Comparison of ENCODE assay signal across 9 cellular contexts in genomic region chr20:51525241-51526104, GRCh38. TPM values are rescaled to one million over a fixed set of nuclear protein-coding genes. Genes with fewer than 3 reads are reported as not detected.
DNase-seq lines count a peak whose midpoint lies in the region; ATAC-seq, FAIRE-seq and TF ChIP-seq lines count a peak whose summit lies in the region.
"Had no signal": no experiment of that assay in that cellular context is flagged by ENCODE, and none has a peak within 500 bp of the region (broad histone marks: within the 10 kb centered on the region; RNA-seq: fewer than 3 reads in every experiment).

No MANE protein-coding gene starts in this region.

- no peak for FAIRE-seq in small intestine (lab: Jason Lieb, UNC)
- FAIRE-seq: colon had no signal

- H3K4me1 ChIP-seq in colonic mucosa (no peaks in the 10 kb centered on the region), small intestine (ENCODE audit: control insufficient read depth in 2 of 2, insufficient read depth in 1 of 2, low read depth in 1 of 2, low read length in 1 of 2) (peaks cover 2 to 5% of the 10 kb centered on the region in 2 donors)

- H3K4me3 ChIP-seq in colonic mucosa (no peak overlapping the region), small intestine (ENCODE audit: low read depth in 1 of 2, low read length in 2 of 2) (no peak overlapping the region)

- intact Hi-C loops in colonic mucosa (cut with DNase I) = no loop called here

- no peaks in the 10 kb centered on the region for H3K9me3 Mint-ChIP-seq in T-helper 1 cell treated with Interleukin-12 subunit alpha and Interleukin-12 subunit beta and Interleukin-4 antibody, amounts not matched to agents 30 μg/mL and 1 μg/mL, for 36 hours

- H3K4me3 Mint-ChIP-seq in T-helper 1 cell treated with Interleukin-12 subunit alpha and Interleukin-12 subunit beta and Interleukin-4 antibody, amounts not matched to agents 30 μg/mL and 1 μg/mL, for 36 hours = peak overlapping the region; percentile 81

- H3K27me3 Mint-ChIP-seq in T-helper 1 cell treated with Interleukin-12 subunit alpha and Interleukin-12 subunit beta and Interleukin-4 antibody, amounts not matched to agents 30 μg/mL and 1 μg/mL, for 36 hours (ENCODE audit: low read depth) = no peaks in the 10 kb centered on the region

- DNase-seq in colonic mucosa (peak; percentile 30), small intestine (peak; percentile 16), NCI-H748 treated with DMSO at 0.1 percent for 48 hours (lab: John Stamatoyannopoulos, UW) (no peak), occipital lobe (lab: John Stamatoyannopoulos, UW) (no peak)

- H3K9me3 ChIP-seq in colonic mucosa (no peaks in the 10 kb centered on the region), small intestine (ENCODE audit: control insufficient read depth, low read depth) (no peaks in the 10 kb centered on the region)

- no peak for TF ChIP-seq CTCF in colonic mucosa (IDR thresholded peaks at IDR 0.05)

- H3K36me3 Mint-ChIP-seq in T-helper 1 cell treated with Interleukin-12 subunit alpha and Interleukin-12 subunit beta and Interleukin-4 antibody, amounts not matched to agents 30 μg/mL and 1 μg/mL, for 36 hours (ENCODE audit: low read depth) = peaks cover 30% of the 10 kb centered on the region

- peak overlapping the region; percentile 92 for H3K27ac Mint-ChIP-seq in T-helper 1 cell treated with Interleukin-12 subunit alpha and Interleukin-12 subunit beta and Interleukin-4 antibody, amounts not matched to agents 30 μg/mL and 1 μg/mL, for 36 hours

- ATAC-seq in HG02840 (IDR thresholded peaks at IDR 0.05; ENCODE audit: low FRiP score, unreplicated experiment) (no peak), GM21367 (IDR thresholded peaks at IDR 0.05; ENCODE audit: unreplicated experiment) (no peak)

- whole genome bisulfite sequencing in small intestine, 3 donors = 60 to 82% (median 68%) methylated on average over 20 of the region's 20 CpGs

- H3K4me1 Mint-ChIP-seq in T-helper 1 cell treated with Interleukin-12 subunit alpha and Interleukin-12 subunit beta and Interleukin-4 antibody, amounts not matched to agents 30 μg/mL and 1 μg/mL, for 36 hours (ENCODE audit: low read depth) = peaks cover 67% of the 10 kb centered on the region

- no peak overlapping the region for H3K27ac ChIP-seq in colonic mucosa
- H3K27ac ChIP-seq in small intestine (ENCODE audit: low read depth in 1 of 2, low read length in 1 of 2) = peak overlapping the region in 1 of 2 donors; percentile 60

- H3K27me3 ChIP-seq in colonic mucosa = no peaks in the 10 kb centered on the region
- H3K27me3 ChIP-seq in small intestine (ENCODE audit: control insufficient read depth in 2 of 2, insufficient read depth in 2 of 2, low read length in 2 of 2) = no peaks in the 10 kb centered on the region

- no peak overlapping the region for H3K9ac ChIP-seq in colonic mucosa (ENCODE audit: low read depth in 2 of 2, low read length in 2 of 2)

- H3K36me3 ChIP-seq in colonic mucosa = no peaks in the 10 kb centered on the region
- H3K36me3 ChIP-seq in small intestine (ENCODE audit: control insufficient read depth in 2 of 2, insufficient read depth in 2 of 2, low read length in 2 of 2) = peaks cover 0 to 8% of the 10 kb centered on the region in 2 donors

- peak; percentile 18 for TF ChIP-seq POLR2A in GM19193 (IDR thresholded peaks at IDR 0.05; ENCODE audit: extremely low read depth, insufficient read depth, insufficient read length)

RNA-seq across cellular contexts. Expression of gene NFATC2, which starts 17.0 kb away (rescaled TPM):
- 1 to 10 TPM; 5.8 to 7.3 TPM for total RNA-seq in colonic mucosa
- 1 to 10 TPM; 3.1 to 6.7 (median 5.7) TPM for polyA plus RNA-seq in small intestine
- 0.47 TPM for total RNA-seq in occipital lobe

Comparison
In these comparisons a context has a peak if more than half of its experiments do, and no peak if none do; other contexts are left out.
1. DNase-seq: peak in colonic mucosa (single experiment) and small intestine (single experiment); none in NCI-H748 treated with DMSO at 0.1 percent for 48 hours (single experiment) and occipital lobe (single experiment).